Comparison of ENCODE assay signal across 13 cellular contexts in genomic region chr14:67814826-67815225, GRCh38. TPM values are rescaled to one million over a fixed set of nuclear protein-coding genes. Genes with fewer than 3 reads are reported as not detected.
DNase-seq lines count a peak whose midpoint lies in the region; ATAC-seq, FAIRE-seq and TF ChIP-seq lines count a peak whose summit lies in the region.
"Had no signal": no experiment of that assay in that cellular context is flagged by ENCODE, and none has a peak within 500 bp of the region (broad histone marks: within the 10 kb centered on the region; RNA-seq: fewer than 3 reads in every experiment).

No MANE protein-coding gene starts in this region.

- peaks cover under 1 to 39% of the 10 kb centered on the region in 2 experiments for H3K36me3 ChIP-seq in mesenchymal stem cell (ENCODE audit: control insufficient read depth in 1 of 2, insufficient read depth in 2 of 2, low read depth in 1 of 2, low read length in 2 of 2)
- H3K36me3 ChIP-seq in sigmoid colon: peaks cover 0 to 38% (median 6%) of the 10 kb centered on the region in 4 donors

- POLR2A ChIA-PET in CD4-positive, alpha-beta T cell (lab: Charles Lee): no interaction called here
- POLR2A ChIA-PET in activated naive CD8-positive, alpha-beta T cell treated with anti-CD3 and anti-CD28 coated beads, Interleukin-2, amount 10 ng/mL, durations not matched to agents 7 days and 5 days (lab: Charles Lee): no interaction called here

- no peak overlapping the region for H3K4ac ChIP-seq in mesenchymal stem cell (ENCODE audit: low read depth in 1 of 2, low read length in 2 of 2)

- no peak overlapping the region for H2BK15ac ChIP-seq in mesenchymal stem cell (ENCODE audit: low read depth, poor library complexity, severe bottlenecking)

- H2BK12ac ChIP-seq in mesenchymal stem cell (ENCODE audit: low read length in 2 of 2): no peak overlapping the region

- H3K27ac Mint-ChIP-seq in CD4-positive, alpha-beta T cell: peak overlapping the region; percentile 85
- H3K27ac Mint-ChIP-seq in activated naive CD8-positive, alpha-beta T cell treated with anti-CD3 and anti-CD28 coated beads, Interleukin-2, amount 10 ng/mL, durations not matched to agents 7 days and 5 days: peak overlapping the region; percentile 93

- no peaks in the 10 kb centered on the region for H3K27me3 Mint-ChIP-seq in CD4-positive, alpha-beta T cell
- H3K27me3 Mint-ChIP-seq in activated naive CD8-positive, alpha-beta T cell treated with anti-CD3 and anti-CD28 coated beads, Interleukin-2, amount 10 ng/mL, durations not matched to agents 7 days and 5 days: no peaks in the 10 kb centered on the region

- WGBS in mesenchymal stem cell: no CpG with 5 or more reads among the region's 2 CpGs
- 60 to 69% methylated on average over 2 of the region's 2 CpGs for WGBS in sigmoid colon, 2 donors

- TF ChIP-seq EP300 in sigmoid colon (IDR thresholded peaks at IDR 0.05): no peak

- H2BK5ac ChIP-seq in mesenchymal stem cell (ENCODE audit: low read depth, low read length, poor library complexity, severe bottlenecking): no peak overlapping the region

- no peak for DNase-seq in CD4-positive, alpha-beta T cell
- DNase-seq in HTR-8/SVneo (ENCODE audit: insufficient read length, low spot score) (no peak), mesenchymal stem cell (peak; percentile 24), sigmoid colon (no peak), D721Med (ENCODE audit: insufficient read length, low spot score) (no peak), COR-L47 (lab: John Stamatoyannopoulos, UW) (no peak)
- no peak for DNase-seq in activated naive CD8-positive, alpha-beta T cell treated with anti-CD3 and anti-CD28 coated beads, Interleukin-2, amount 10 ng/mL, durations not matched to agents 7 days and 5 days
- DNase-seq: aorta; DMS 273 treated with DMSO at 0.1 percent for 48 hours; NCI-H1048; stimulated activated naive CD4-positive, alpha-beta T cell treated with Interleukin-2 at 50 U/mL for 16 hours; WERI-Rb-1 had no signal

- no peak for TF ChIP-seq CTCF in CD4-positive, alpha-beta T cell (IDR thresholded peaks at IDR 0.05)
- TF ChIP-seq CTCF in sigmoid colon (IDR thresholded peaks at IDR 0.05) (no peak), D721Med (IDR thresholded peaks at IDR 0.05; ENCODE audit: insufficient read depth, missing control alignments) (no peak)

- no peak for TF ChIP-seq POLR2A in sigmoid colon (IDR thresholded peaks at IDR 0.05)

- H3K79me1 ChIP-seq in mesenchymal stem cell (replicated peaks; ENCODE audit: low read length, poor library complexity, severe bottlenecking): peaks cover 8% of the 10 kb centered on the region

- H4K8ac ChIP-seq in mesenchymal stem cell (ENCODE audit: low read length): no peak overlapping the region

- H3K27me3 ChIP-seq in CD4-positive, alpha-beta T cell (ENCODE audit: control insufficient read depth, insufficient read depth, low read length): no peaks in the 10 kb centered on the region
- no peaks in the 10 kb centered on the region for H3K27me3 ChIP-seq in mesenchymal stem cell (ENCODE audit: control insufficient read depth in 1 of 2, insufficient read depth in 1 of 2, low read length in 2 of 2)
- no peaks in the 10 kb centered on the region for H3K27me3 ChIP-seq in sigmoid colon

- no peak overlapping the region for H4K91ac ChIP-seq in mesenchymal stem cell (ENCODE audit: low read length)

- no peak overlapping the region for H3K27ac ChIP-seq in CD4-positive, alpha-beta T cell (ENCODE audit: low read depth, low read length)
- H3K27ac ChIP-seq in mesenchymal stem cell (ENCODE audit: low read length, poor library complexity, severe bottlenecking) (no peak overlapping the region), sigmoid colon (no peak overlapping the region)

- peaks cover 2% of the 10 kb centered on the region for H3K4me1 ChIP-seq in mesenchymal stem cell (ENCODE audit: control insufficient read depth, insufficient read depth, low read depth, low read length)
- peaks cover 0 to 22% (median 20%) of the 10 kb centered on the region in 4 donors for H3K4me1 ChIP-seq in sigmoid colon

- H3K9ac ChIP-seq in mesenchymal stem cell (ENCODE audit: low read length): peak overlapping the region; percentile 95

- H3K4me3 Mint-ChIP-seq in CD4-positive, alpha-beta T cell: peak overlapping the region; percentile 94
- H3K4me3 Mint-ChIP-seq in activated naive CD8-positive, alpha-beta T cell treated with anti-CD3 and anti-CD28 coated beads, Interleukin-2, amount 10 ng/mL, durations not matched to agents 7 days and 5 days: peak overlapping the region; percentile 93

- CTCF ChIA-PET in CD4-positive, alpha-beta T cell (lab: Charles Lee): no interaction called here

- FAIRE-seq in HTR-8/SVneo (lab: Jason Lieb, UNC) (peak; percentile 58), D721Med (lab: Jason Lieb, UNC) (no peak)

- H2AFZ ChIP-seq in mesenchymal stem cell (ENCODE audit: low read depth, low read length): no peak overlapping the region

- H3K9me3 Mint-ChIP-seq in CD4-positive, alpha-beta T cell: no peaks in the 10 kb centered on the region
- no peaks in the 10 kb centered on the region for H3K9me3 Mint-ChIP-seq in activated naive CD8-positive, alpha-beta T cell treated with anti-CD3 and anti-CD28 coated beads, Interleukin-2, amount 10 ng/mL, durations not matched to agents 7 days and 5 days

- ATAC-seq in CD4-positive, alpha-beta T cell (ENCODE audit: poor library complexity): no peak
- no peak for ATAC-seq in activated naive CD8-positive, alpha-beta T cell treated with anti-CD3 and anti-CD28 coated beads, Interleukin-2, amount 10 ng/mL, durations not matched to agents 7 days and 5 days (ENCODE audit: low read depth)
- no peak for ATAC-seq in GM18909 (IDR thresholded peaks at IDR 0.05; ENCODE audit: poor library complexity, unreplicated experiment)

- no peak overlapping the region for H3K4me2 ChIP-seq in mesenchymal stem cell (ENCODE audit: low read length, poor library complexity, severe bottlenecking)

- H3K4me1 Mint-ChIP-seq in CD4-positive, alpha-beta T cell (ENCODE audit: low read depth): peaks cover 56% of the 10 kb centered on the region
- H3K4me1 Mint-ChIP-seq in activated naive CD8-positive, alpha-beta T cell treated with anti-CD3 and anti-CD28 coated beads, Interleukin-2, amount 10 ng/mL, durations not matched to agents 7 days and 5 days: peaks cover 23% of the 10 kb centered on the region

- H3K4me3 ChIP-seq in mesenchymal stem cell (ENCODE audit: insufficient read depth in 1 of 2, low read depth in 1 of 2, low read length in 2 of 2) (peak overlapping the region in 1 of 2 experiments; percentile 93), sigmoid colon (no peak overlapping the region)

- H3K18ac ChIP-seq in mesenchymal stem cell (ENCODE audit: low read depth in 1 of 2, low read length in 2 of 2): no peak overlapping the region

- no peak overlapping the region for H3K14ac ChIP-seq in mesenchymal stem cell (ENCODE audit: low read length in 2 of 2)

- no peak overlapping the region for H2BK120ac ChIP-seq in mesenchymal stem cell (ENCODE audit: low read depth, low read length)

- H3K36me3 Mint-ChIP-seq in CD4-positive, alpha-beta T cell (ENCODE audit: low read depth): peaks cover 60% of the 10 kb centered on the region
- peaks cover 3% of the 10 kb centered on the region for H3K36me3 Mint-ChIP-seq in activated naive CD8-positive, alpha-beta T cell treated with anti-CD3 and anti-CD28 coated beads, Interleukin-2, amount 10 ng/mL, durations not matched to agents 7 days and 5 days

- no peak overlapping the region for H2AK5ac ChIP-seq in mesenchymal stem cell (ENCODE audit: low read length, severe bottlenecking)

- no peak overlapping the region for H3K23ac ChIP-seq in mesenchymal stem cell (ENCODE audit: low read length in 2 of 2)

- intact Hi-C loops in CD4-positive, alpha-beta T cell (cut with DNase I, micrococcal nuclease): loop anchor here in 1 of 2 experiments (5.0 kb wide), 6 partner anchors 118 to 1952 kb away; partner anchors contain the start of genes ATP6V1D, DCAF5, PIGH and RDH11
- intact Hi-C loops in sigmoid colon (cut with DNase I): no loop called here

- H3K9me3 ChIP-seq in CD4-positive, alpha-beta T cell (ENCODE audit: control insufficient read depth, low read length): no peaks in the 10 kb centered on the region
- H3K9me3 ChIP-seq in mesenchymal stem cell (ENCODE audit: control insufficient read depth, low read length): no peaks in the 10 kb centered on the region
- H3K9me3 ChIP-seq in sigmoid colon: no peaks in the 10 kb centered on the region

RNA-seq across cellular contexts. Expression of gene ZFYVE26, which starts 1.6 kb away (rescaled TPM):
- 10 to 100 TPM; 20.5 to 23.2 TPM for total RNA-seq in CD4-positive, alpha-beta T cell
- total RNA-seq in activated naive CD8-positive, alpha-beta T cell treated with anti-CD3 and anti-CD28 coated beads, Interleukin-2, amount 10 ng/mL, durations not matched to agents 7 days and 5 days: 10 to 100 TPM; 28.2 to 30.1 TPM
- polyA plus RNA-seq in mesenchymal stem cell (2013, experiment 1 of 2): 11.4 TPM
- 9.5 TPM for polyA plus RNA-seq in mesenchymal stem cell (2013, experiment 2 of 2)
- total RNA-seq in sigmoid colon: 10 to 100 TPM; 16.6 to 48.7 (median 22.1) TPM
- 10 to 100 TPM in 1 of 3 donors, 1 to 10 TPM in 2; 1.8 to 10.5 (median 4.2) TPM for polyA plus RNA-seq in sigmoid colon

RNA-seq across cellular contexts. Expression of gene RAD51B, which starts 4.8 kb away (rescaled TPM):
- 10 to 100 TPM; 18.4 to 20.0 TPM for total RNA-seq in CD4-positive, alpha-beta T cell
- total RNA-seq in activated naive CD8-positive, alpha-beta T cell treated with anti-CD3 and anti-CD28 coated beads, Interleukin-2, amount 10 ng/mL, durations not matched to agents 7 days and 5 days: 10 to 100 TPM; 43.6 to 50.7 TPM
- polyA plus RNA-seq in mesenchymal stem cell (2013, experiment 1 of 2): 2.4 TPM
- polyA plus RNA-seq in mesenchymal stem cell (2013, experiment 2 of 2): 2.4 TPM
- total RNA-seq in sigmoid colon: 10 to 100 TPM in 2 of 4 donors, 1 to 10 TPM in 2; 7.1 to 24.4 (median 16.8) TPM
- polyA plus RNA-seq in sigmoid colon: 1 to 10 TPM; 2.4 to 6.9 (median 4.3) TPM
